Comparison of ENCODE assay signal across 1 cellular context in genomic region chr6:75186581-75186980, GRCh38. TPM values are rescaled to one million over a fixed set of nuclear protein-coding genes. Genes with fewer than 3 reads are reported as not detected.
"Had no signal": no experiment of that assay in that cellular context is flagged by ENCODE, and none has a peak within 500 bp of the region (broad histone marks: within the 10 kb centered on the region; RNA-seq: fewer than 3 reads in every experiment).

No MANE protein-coding gene starts in this region.

RNA-seq across cellular contexts. Expression of gene COL12A1, which starts 19.3 kb away (rescaled TPM):
- total RNA-seq: OCI-LY7 had no signal
